Comparison of ENCODE assay signal across 20 cellular contexts in genomic region chr2:62812921-62813825, GRCh38.
"Had no signal": no experiment of that assay in that cellular context is flagged by ENCODE, and none has a peak within 500 bp of the region (broad histone marks: within the 10 kb centered on the region; RNA-seq: fewer than 3 reads in every experiment).

No MANE protein-coding gene starts in this region.

- H3K36me3 ChIP-seq: esophagus muscularis mucosa, ovary, prostate gland, tibial artery had no signal

- H3K27me3 ChIP-seq: esophagus muscularis mucosa, hepatocyte, ovary, tibial artery had no signal

- H2AFZ ChIP-seq: hepatocyte had no signal

- H3K9me3 ChIP-seq: esophagus muscularis mucosa, ovary, prostate gland, tibial artery had no signal

- H3K79me2 ChIP-seq: hepatocyte had no signal

- H3K27ac ChIP-seq: esophagus muscularis mucosa, hepatocyte, ovary, prostate gland, tibial artery, VCaP had no signal

- DNase-seq: activated CD4-positive, alpha-beta T cell treated with anti-CD3 and anti-CD28 coated beads, Interleukin-2, amount 50 U/mL, for 1 hour; activated CD4-positive, CD25-positive, alpha-beta regulatory T cell treated with anti-CD3 and anti-CD28 coated beads, Interleukin-2, amount 50 U/mL, for 72 hours; activated CD8-positive, alpha-beta T cell treated with anti-CD3 and anti-CD28 coated beads, Interleukin-2, amount 10 ng/mL, durations not matched to agents 7 days and 5 days; activated gamma-delta T cell; central memory CD4-positive, alpha-beta T cell; effector memory CD4-positive, alpha-beta T cell; glutamatergic neuron; immature natural killer cell; stimulated activated CD4-positive, alpha-beta T cell treated with anti-CD3 and anti-CD28 coated beads, Interleukin-4, amount 100 ng/mL, for 4 hours; tibial artery had no signal

- FAIRE-seq: astrocyte, colon, endothelial cell of umbilical vein, frontal cortex had no signal

- H3K4me1 ChIP-seq: prostate gland had no signal

- H3K4me2 ChIP-seq: hepatocyte had no signal

- H3K4me3 ChIP-seq: esophagus muscularis mucosa, hepatocyte, ovary, prostate gland, tibial artery had no signal

- ATAC-seq: activated CD8-positive, alpha-beta T cell treated with anti-CD3 and anti-CD28 coated beads, Interleukin-2, amount 10 ng/mL, durations not matched to agents 7 days and 5 days; natural killer cell treated with Interleukin-12 subunit alpha and Interleukin-12 subunit beta and Interleukin-15 and Interleukin-18, amount 100 ng/mL, for 72 hours had no signal
